In genomic region chr5:93174930-93175329, GRCh38 we compare ENCODE assay signal across 9 cellular contexts.
"Had no signal": no experiment of that assay in that cellular context is flagged by ENCODE, and none has a peak within 500 bp of the region (broad histone marks: within the 10 kb centered on the region; RNA-seq: fewer than 3 reads in every experiment).

No MANE protein-coding gene starts in this region.

- H3K4me3 ChIP-seq: HAP-1 had no signal

- H3K4me3 Mint-ChIP-seq: IgD-negative memory B cell had no signal

- DNase-seq: GOT3, H7, Karpas-422, KBM-7 had no signal

- H3K27ac Mint-ChIP-seq: IgD-negative memory B cell had no signal

- H3K36me3 ChIP-seq: HAP-1 had no signal

- ATAC-seq: HCT116, HepG2 had no signal

- H3K27ac ChIP-seq: KMS-11 had no signal

- H3K9ac ChIP-seq: KMS-11 had no signal

- H3K4me2 ChIP-seq: KMS-11 had no signal

- FAIRE-seq: HepG2 had no signal

- H3K4me1 ChIP-seq: HAP-1 had no signal

- H3K36me3 Mint-ChIP-seq: IgD-negative memory B cell had no signal

- H3K9me3 ChIP-seq: HAP-1 had no signal

- H3K27me3 Mint-ChIP-seq: IgD-negative memory B cell had no signal

- H3K4me1 Mint-ChIP-seq: IgD-negative memory B cell had no signal
